In genomic region chr21:44421901-44422840, GRCh38 we compare ENCODE assay signal across 19 cellular contexts. TPM values are rescaled to one million over a fixed set of nuclear protein-coding genes. Genes with fewer than 3 reads are reported as not detected.
DNase-seq lines count a peak whose midpoint lies in the region; ATAC-seq and TF ChIP-seq lines count a peak whose summit lies in the region.
"Had no signal": no experiment of that assay in that cellular context is flagged by ENCODE, and none has a peak within 500 bp of the region (broad histone marks: within the 10 kb centered on the region; RNA-seq: fewer than 3 reads in every experiment).

No MANE protein-coding gene starts in this region.

- no peak for TF ChIP-seq CTCF in GM13977 (IDR thresholded peaks at IDR 0.05; ENCODE audit: extremely low read depth, insufficient read depth, missing control alignments)

- intact Hi-C loops in sciatic nerve (cut with DNase I), result no loop called here

- peak; percentile 23 for DNase-seq in activated CD4-positive, CD25-positive, alpha-beta regulatory T cell treated with anti-CD3 and anti-CD28 coated beads, Interleukin-2, amount 50 U/mL, for 72 hours
- DNase-seq in activated CD4-positive, CD25-positive, alpha-beta regulatory T cell (lab: John Stamatoyannopoulos, UW), result no peak
- DNase-seq in NCI-H82 (lab: John Stamatoyannopoulos, UW) (peak; percentile 69), inferior parietal cortex (ENCODE audit: extremely low spot score) (peak; percentile 1), sciatic nerve (ENCODE audit: low spot score) (peak; percentile 26), GM13977 (ENCODE audit: low spot score) (no peak), NCI-H524 treated with DMSO at 0.1 percent for 48 hours (lab: John Stamatoyannopoulos, UW) (no peak)
- DNase-seq: activated CD8-positive, alpha-beta T cell treated with anti-CD3 and anti-CD28 coated beads, Interleukin-2, amount 10 ng/mL, durations not matched to agents 7 days and 5 days; activated T-cell treated with anti-CD3 and anti-CD28 coated beads, Interleukin-2, amount 50 U/mL, for 72 hours; AML-193; COR-L47; midbrain; NCI-H1105 treated with DMSO at 0.1 percent for 48 hours; NCI-H2081 treated with DMSO at 0.1 percent for 48 hours; SJCRH30; stimulated activated naive CD4-positive, alpha-beta T cell had no signal

- ATAC-seq in sciatic nerve (no peak), GM19452 (IDR thresholded peaks at IDR 0.05; ENCODE audit: unreplicated experiment) (no peak)
- ATAC-seq: activated CD8-positive, alpha-beta T cell treated with anti-CD3 and anti-CD28 coated beads, Interleukin-2, amount 10 ng/mL, durations not matched to agents 7 days and 5 days; activated T-cell treated with anti-CD3 and anti-CD28 coated beads, Interleukin-2, amount 50 U/mL, for 72 hours; gastrocnemius medialis had no signal

- in situ Hi-C loops in GM13977 (cut with MboI; ENCODE audit: low pct_unique_long_range_greater_than_20kb, low sequenced_read_pairs, unreplicated experiment), result no loop called here

RNA-seq across cellular contexts. Expression of gene LRRC3, which starts 33.1 kb away (rescaled TPM):
- total RNA-seq in sciatic nerve, result 6.8 TPM
- total RNA-seq: LHCN-M2, SJCRH30 had no signal

Comparison
In these comparisons a context has a peak if more than half of its experiments do, and no peak if none do; other contexts are left out.
1. DNase-seq: peak in activated CD4-positive, CD25-positive, alpha-beta regulatory T cell treated with anti-CD3 and anti-CD28 coated beads, Interleukin-2, amount 50 U/mL, for 72 hours (single experiment), NCI-H82 (single experiment), inferior parietal cortex (single experiment) and sciatic nerve (single experiment); none in activated CD4-positive, CD25-positive, alpha-beta regulatory T cell (0 of 4), GM13977 (single experiment) and NCI-H524 treated with DMSO at 0.1 percent for 48 hours (single experiment).